Comparison of ENCODE assay signal across 8 cellular contexts in genomic region chr6:1313755-1314503, GRCh38. TPM values are rescaled to one million over a fixed set of nuclear protein-coding genes. Genes with fewer than 3 reads are reported as not detected.
DNase-seq lines count a peak whose midpoint lies in the region; ATAC-seq, FAIRE-seq and TF ChIP-seq lines count a peak whose summit lies in the region.

No MANE protein-coding gene starts in this region.

- H3K27ac Mint-ChIP-seq in GM23338 = no peak overlapping the region
- H3K27ac Mint-ChIP-seq in activated naive CD4-positive, alpha-beta T cell treated with anti-CD3 and anti-CD28 coated beads, Interleukin-2, amount 50 U/mL, for 72 hours = no peak overlapping the region

- H3K27me3 ChIP-seq in GM23338 (ENCODE audit: insufficient read depth) = peaks cover 73% of the 10 kb centered on the region

- ATAC-seq in A549 (peak; percentile 56 to 65), GM23338 (peak; percentile 35), left colon (peak; percentile 76), HG03442 (IDR thresholded peaks at IDR 0.05; ENCODE audit: unreplicated experiment) (no peak), HG02938 (IDR thresholded peaks at IDR 0.05; ENCODE audit: unreplicated experiment) (no peak)
- peak; percentile 73 to 78 for ATAC-seq in activated naive CD4-positive, alpha-beta T cell treated with anti-CD3 and anti-CD28 coated beads, Interleukin-2, amount 50 U/mL, for 72 hours

- H3K4me2 ChIP-seq in A549 (peak overlapping the region; percentile 70), GM23338 (peak overlapping the region; percentile 67)

- TF ChIP-seq CTCF in A549 (IDR thresholded peaks at IDR 0.05) (peak; percentile 67), GM23338 (conservative IDR thresholded peaks at IDR 0.05; ENCODE audit: low read depth in 2 of 2) (peak; percentile 23 to 53; a peak in 3 of 4 replicates)

- intact Hi-C loops in left colon (cut with DNase I, micrococcal nuclease) = no loop called here

- H3K79me2 ChIP-seq in GM23338 (replicated peaks; ENCODE audit: insufficient read depth) = no peaks in the 10 kb centered on the region

- peak overlapping the region; percentile 79 to 91 for H3K27ac ChIP-seq in A549
- no peak overlapping the region for H3K27ac ChIP-seq in GM23338 (ENCODE audit: low read depth)

- CTCF ChIA-PET in A549 (lab: Yijun Ruan, JAX) = interaction anchor here (0.7 to 4.8 kb wide), 11 partner anchors 10 to 516 kb away, joined by 3 to 26 read pairs (median 4); no protein-coding TSS in a partner anchor

- peaks cover 20% of the 10 kb centered on the region for H4K20me1 ChIP-seq in GM23338 (replicated peaks; ENCODE audit: insufficient read depth)

- no peaks in the 10 kb centered on the region for H3K36me3 ChIP-seq in GM23338 (ENCODE audit: insufficient read depth)

- H3K36me3 Mint-ChIP-seq in GM23338 (ENCODE audit: low read depth) = peaks cover 8% of the 10 kb centered on the region; the same call in 1 of the 3 replicates
- H3K36me3 Mint-ChIP-seq in activated naive CD4-positive, alpha-beta T cell treated with anti-CD3 and anti-CD28 coated beads, Interleukin-2, amount 50 U/mL, for 72 hours = peaks cover 20 to 29% of the 10 kb centered on the region in 2 donors

- no peak for TF ChIP-seq EP300 in A549 (IDR thresholded peaks at IDR 0.05)

- DNase-seq in A549 (ENCODE audit: low read depth in 1 of 2, low spot score in 1 of 2) (peak in 1 of 2 experiments; percentile 59), GM23338 (ENCODE audit: low spot score) (peak; percentile 76), left colon (peak in 1 of 2 donors; percentile 50), pons (ENCODE audit: low spot score) (no peak), epidermal melanocyte (ENCODE audit: insufficient read length, low spot score) (no peak)
- DNase-seq in activated naive CD4-positive, alpha-beta T cell treated with anti-CD3 and anti-CD28 coated beads, Interleukin-2, amount 50 U/mL, for 72 hours (ENCODE audit: low spot score in 2 of 2) = peak in 1 of 2 donors; percentile 60

- FAIRE-seq in A549 (lab: Jason Lieb, UNC) = no peak

- H3K9me3 ChIP-seq in A549 = no peaks in the 10 kb centered on the region

- TF ChIP-seq RAD21 in A549 (conservative IDR thresholded peaks at IDR 0.05 in 1 of 2, IDR thresholded peaks at IDR 0.05 in 1 of 2) = peak; percentile 18 to 62; a peak in 4 of 5 replicates

- no peak overlapping the region for H2AFZ ChIP-seq in GM23338

- peaks cover 6% of the 10 kb centered on the region; the same call in 1 of the 2 replicates for H3F3A ChIP-seq in GM23338 (replicated peaks; ENCODE audit: low read depth)

- TF ChIP-seq POLR2A in A549 (IDR thresholded peaks at IDR 0.05; ENCODE audit: low read length) = no peak

- H3K4me1 ChIP-seq in A549 (peaks cover 12% of the 10 kb centered on the region), GM23338 (ENCODE audit: insufficient read depth) (peaks cover 24% of the 10 kb centered on the region)

- 25% methylated on average over 16 of the region's 46 CpGs for whole genome bisulfite sequencing in A549 (ENCODE audit: missing lambda C conversion rate)

- H3K4me3 ChIP-seq in A549 (peak overlapping the region; percentile 64), GM23338 (peak overlapping the region; percentile 33; the same call in 1 of the 2 replicates)

- peak overlapping the region; percentile 64 for H3K4me3 Mint-ChIP-seq in GM23338

- peaks cover 18% of the 10 kb centered on the region for H3K9me3 Mint-ChIP-seq in GM23338
- no peaks in the 10 kb centered on the region for H3K9me3 Mint-ChIP-seq in activated naive CD4-positive, alpha-beta T cell treated with anti-CD3 and anti-CD28 coated beads, Interleukin-2, amount 50 U/mL, for 72 hours

- POLR2A ChIA-PET in A549 (lab: Yijun Ruan, JAX) = no interaction called here

- H3K4me1 Mint-ChIP-seq in GM23338 = peaks cover 20% of the 10 kb centered on the region

- peaks cover 83% of the 10 kb centered on the region for H3K27me3 Mint-ChIP-seq in GM23338 (ENCODE audit: insufficient read depth, low read depth, poor library complexity)

- H3K9me2 ChIP-seq in GM23338 (ENCODE audit: insufficient read depth) = no peaks in the 10 kb centered on the region

TF ChIP-seq in A549, 52 proteins besides CTCF, POLR2A, EP300 and RAD21 (continues in another document):
- TF ChIP-seq MAX (IDR thresholded peaks at IDR 0.05) (0 out of 2 replicates have a peak, but pooled peaks have one; percentile 13), MAFK (IDR thresholded peaks at IDR 0.05; ENCODE audit: partially characterized antibody) (no peak), EHF (CRISPR knock-in tag; IDR thresholded peaks at IDR 0.05) (no peak), REST (IDR thresholded peaks at IDR 0.05) (no peak)

TF ChIP-seq in GM23338, 12 proteins besides CTCF, POLR2A, EP300 and RAD21:
- peak; percentile 91 for TF ChIP-seq EZH2 (IDR thresholded peaks at IDR 0.05; ENCODE audit: low read depth, unreplicated experiment)
- no peak for TF ChIP-seq ZNF114 (CRISPR knock-in tag; IDR thresholded peaks at IDR 0.05)

RNA-seq across cellular contexts. Expression of gene FOXQ1, which starts 2.0 kb away (rescaled TPM):
- polyA plus RNA-seq in A549 (2011; rRNA removed) (2.1 and 3.5 TPM in 2 replicates), A549 (2017; fragmentation: RNase III; extraction: RNeasy Plus Mini Kit Qiagen cat#74134 plus additional on column Dnase treatment) (3.1 to 3.6 TPM (median 3.6 TPM) in 3 replicates), GM23338 (2016; fragmentation: Nextera tagmentation; extraction: Ambion mirVana) (not detected in 2 replicates)
- 0.49 and 0.98 TPM in 2 replicates for polyA plus RNA-seq in A549 (2012; cell fraction: cytosol; rRNA removed)
- polyA plus RNA-seq in A549 (2012; cell fraction: nucleus; rRNA removed) = 0.77 and 0.79 TPM in 2 replicates
- 1.5 and 1.8 TPM in 2 replicates for polyA minus RNA-seq in A549 (2011; rRNA and poly(A)+ RNA removed)
- total RNA-seq in GM23338 (2014; rRNA removed; shearing (Covaris generic)) = not detected in 2 replicates
- total RNA-seq in activated naive CD4-positive, alpha-beta T cell treated with anti-CD3 and anti-CD28 coated beads, Interleukin-2, amount 50 U/mL, for 72 hours = not detected
- total RNA-seq in left colon = under 1 TPM; 0.27 to 0.42 TPM

Comparison
In these comparisons a context has a peak if more than half of its experiments do, and no peak if none do; other contexts are left out.
1. ATAC-seq: peak in A549 (2 of 2), GM23338 (single experiment), activated naive CD4-positive, alpha-beta T cell treated with anti-CD3 and anti-CD28 coated beads, Interleukin-2, amount 50 U/mL, for 72 hours (2 of 2) and left colon (single experiment); none in HG03442 (single experiment) and HG02938 (single experiment).